29 cellular contexts compared by ENCODE assay signal in genomic region chr17:70116919-70117318, GRCh38. TPM values are rescaled to one million over a fixed set of nuclear protein-coding genes. Genes with fewer than 3 reads are reported as not detected.
"Had no signal": no experiment of that assay in that cellular context is flagged by ENCODE, and none has a peak within 500 bp of the region (broad histone marks: within the 10 kb centered on the region; RNA-seq: fewer than 3 reads in every experiment).

No MANE protein-coding gene starts in this region.

- H3K36me3 ChIP-seq: colonic mucosa, esophagus muscularis mucosa, esophagus squamous epithelium, gastrocnemius medialis, gastroesophageal sphincter, heart right ventricle had no signal

- ATAC-seq: effector memory CD8-positive, alpha-beta T cell; esophagus mucosa; foreskin keratinocyte; gastrocnemius medialis; gastroesophageal sphincter; heart right ventricle had no signal

- H3K9me3 ChIP-seq: colonic mucosa, esophagus squamous epithelium, gastrocnemius medialis, gastroesophageal sphincter had no signal

- DNase-seq: colonic mucosa; cortex of kidney; dermis blood vessel endothelial cell; dorsolateral prefrontal cortex; effector CD4-positive, alpha-beta T cell; effector CD8-positive, alpha-beta T cell; effector memory CD4-positive, alpha-beta T cell; effector memory CD8-positive, alpha-beta T cell; endodermal cell; erythroblast; esophagus squamous epithelium; foreskin fibroblast; foreskin keratinocyte; gastrocnemius medialis; glutamatergic neuron; head of caudate nucleus; heart right ventricle had no signal

- H3K27ac ChIP-seq: colonic mucosa, coronary artery, dorsolateral prefrontal cortex, epithelial cell of prostate, esophagus muscularis mucosa, esophagus squamous epithelium, foreskin keratinocyte, gastrocnemius medialis, gastroesophageal sphincter, heart right ventricle had no signal

- H3K4me3 ChIP-seq: colonic mucosa, coronary artery, dorsolateral prefrontal cortex, esophagus muscularis mucosa, esophagus squamous epithelium, gastrocnemius medialis, gastroesophageal sphincter, heart right ventricle had no signal

- H3K27me3 ChIP-seq: colonic mucosa, dorsolateral prefrontal cortex, esophagus muscularis mucosa, esophagus squamous epithelium, foreskin keratinocyte, gastrocnemius medialis, gastroesophageal sphincter, heart right ventricle had no signal

- H3K4me1 ChIP-seq: colonic mucosa, foreskin keratinocyte had no signal

- FAIRE-seq: colon, endometrium, endothelial cell of umbilical vein, frontal cortex had no signal

RNA-seq across cellular contexts. Expression of gene KCNJ16, which starts 41.9 kb away (rescaled TPM):
- total RNA-seq: dermis microvascular lymphatic vessel endothelial cell, endothelial cell of umbilical vein, esophagus mucosa, fibroblast of lung, fibroblast of villous mesenchyme, foreskin keratinocyte had no signal
- polyA plus RNA-seq: fibroblast of lung, foreskin keratinocyte, heart right ventricle had no signal
